Comparison of ENCODE assay signal across 9 cellular contexts in the genomic region with DNA sequence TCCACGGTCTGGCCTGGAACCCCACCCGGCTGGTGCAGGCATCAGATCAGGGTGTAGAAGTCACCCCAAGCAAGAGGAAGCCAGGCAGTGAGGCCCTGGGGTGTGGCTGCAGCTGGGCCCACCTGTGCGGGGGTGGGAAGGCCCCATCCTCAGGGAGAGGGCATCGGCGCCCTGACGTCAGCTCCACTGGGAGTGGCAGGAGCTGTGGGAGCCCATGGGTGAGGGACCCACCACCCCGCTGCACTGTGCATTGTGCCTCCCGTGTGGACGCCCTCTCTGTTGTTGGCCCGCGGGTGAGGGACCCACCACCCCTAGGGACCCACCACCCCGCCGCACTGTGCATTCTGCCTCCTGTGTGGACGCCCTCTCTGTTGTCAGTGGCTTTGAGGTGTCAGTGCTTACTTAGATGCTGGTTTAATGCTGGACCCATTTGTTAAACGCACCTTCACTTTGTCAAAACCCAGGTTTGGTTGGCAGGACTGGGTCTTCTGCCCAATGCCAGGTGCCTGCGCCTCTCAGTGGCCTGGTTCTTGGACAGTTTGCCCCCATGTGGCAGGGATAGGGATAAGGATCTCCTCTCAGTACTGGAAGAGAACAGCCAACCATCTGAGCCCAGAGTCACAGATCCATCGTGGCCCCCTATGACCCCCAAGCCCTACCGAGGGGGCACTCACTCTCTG. TPM values are rescaled to one million over a fixed set of nuclear protein-coding genes. Genes with fewer than 3 reads are reported as not detected.
DNase-seq lines count a peak whose midpoint lies in the region; ATAC-seq and TF ChIP-seq lines count a peak whose summit lies in the region.
"Had no signal": no experiment of that assay in that cellular context is flagged by ENCODE, and none has a peak within 500 bp of the region (broad histone marks: within the 10 kb centered on the region; RNA-seq: fewer than 3 reads in every experiment).

No MANE protein-coding gene starts in this region.

- H3K27ac ChIP-seq in fibroblast of lung (ENCODE audit: insufficient read depth, low read length) (no peak overlapping the region), tibial artery (no peak overlapping the region)

- H4K20me1 ChIP-seq in fibroblast of lung (ENCODE audit: control insufficient read depth, extremely low read depth, insufficient read depth, low read length) = no peaks in the 10 kb centered on the region

- H3K4me3 Mint-ChIP-seq in activated T-cell treated with anti-CD3 and anti-CD28 coated beads, Interleukin-2, amount 50 U/mL, for 24 hours = no peak overlapping the region
- H3K4me3 Mint-ChIP-seq: dendritic cell treated with granulocyte-macrophage colony-stimulating factor and Interleukin-4, amounts not matched to agents 40 ng/mL and 50 ng/mL, for 4 days had no signal

- no peaks in the 10 kb centered on the region for H3K79me2 ChIP-seq in fibroblast of lung (ENCODE audit: control insufficient read depth, insufficient read depth, low read length)

- peaks cover 21% of the 10 kb centered on the region for H3K36me3 ChIP-seq in fibroblast of lung (ENCODE audit: control insufficient read depth, insufficient read depth, low read length)
- H3K36me3 ChIP-seq in tibial artery = no peaks in the 10 kb centered on the region

- H3K9ac ChIP-seq in fibroblast of lung (ENCODE audit: insufficient read depth, low read length) = no peak overlapping the region

- H3K9me3 Mint-ChIP-seq in activated T-cell treated with anti-CD3 and anti-CD28 coated beads, Interleukin-2, amount 50 U/mL, for 24 hours = no peaks in the 10 kb centered on the region
- H3K9me3 Mint-ChIP-seq: dendritic cell treated with granulocyte-macrophage colony-stimulating factor and Interleukin-4, amounts not matched to agents 40 ng/mL and 50 ng/mL, for 4 days had no signal

- no peak overlapping the region for H3K4me3 ChIP-seq in fibroblast of lung (replicated peaks in 1 of 4; ENCODE audit: control extremely low read depth in 1 of 4, insufficient read depth in 1 of 4, low read depth in 3 of 4, low read length in 4 of 4)
- no peak overlapping the region for H3K4me3 ChIP-seq in tibial artery

- peaks cover 3% of the 10 kb centered on the region for H3K27me3 Mint-ChIP-seq in activated T-cell treated with anti-CD3 and anti-CD28 coated beads, Interleukin-2, amount 50 U/mL, for 24 hours
- H3K27me3 Mint-ChIP-seq: dendritic cell treated with granulocyte-macrophage colony-stimulating factor and Interleukin-4, amounts not matched to agents 40 ng/mL and 50 ng/mL, for 4 days had no signal

- H3K36me3 Mint-ChIP-seq in activated T-cell treated with anti-CD3 and anti-CD28 coated beads, Interleukin-2, amount 50 U/mL, for 24 hours (ENCODE audit: low read depth) = peaks cover 2% of the 10 kb centered on the region

- peaks cover 1% of the 10 kb centered on the region for H3K4me1 Mint-ChIP-seq in activated T-cell treated with anti-CD3 and anti-CD28 coated beads, Interleukin-2, amount 50 U/mL, for 24 hours (ENCODE audit: low read depth)

- H2AFZ ChIP-seq in fibroblast of lung (ENCODE audit: low read length) = no peak overlapping the region

- H3K9me3 ChIP-seq in fibroblast of lung (ENCODE audit: control insufficient read depth, insufficient read depth, low read depth, low read length) (no peaks in the 10 kb centered on the region), tibial artery (no peaks in the 10 kb centered on the region)

- no peak overlapping the region for H3K27ac Mint-ChIP-seq in activated T-cell treated with anti-CD3 and anti-CD28 coated beads, Interleukin-2, amount 50 U/mL, for 24 hours
- H3K27ac Mint-ChIP-seq: dendritic cell treated with granulocyte-macrophage colony-stimulating factor and Interleukin-4, amounts not matched to agents 40 ng/mL and 50 ng/mL, for 4 days had no signal

- H3K4me2 ChIP-seq in fibroblast of lung (ENCODE audit: extremely low read depth, insufficient read depth, low read length) = no peak overlapping the region

- peaks cover 5% of the 10 kb centered on the region for H3K4me1 ChIP-seq in fibroblast of lung (ENCODE audit: control insufficient read depth, extremely low read depth, insufficient read depth, low read length)
- no peaks in the 10 kb centered on the region for H3K4me1 ChIP-seq in tibial artery

- no peak for ATAC-seq in GM21390 (IDR thresholded peaks at IDR 0.05; ENCODE audit: unreplicated experiment)

- no peaks in the 10 kb centered on the region for H3K27me3 ChIP-seq in fibroblast of lung (ENCODE audit: control insufficient read depth, insufficient read depth, low read length)
- peaks cover 0 to 59% of the 10 kb centered on the region in 2 donors for H3K27me3 ChIP-seq in tibial artery

- TF ChIP-seq CTCF in fibroblast of lung (conservative IDR thresholded peaks at IDR 0.05 in 1 of 2, IDR thresholded peaks at IDR 0.05 in 1 of 2; ENCODE audit: low read depth in 1 of 2, low read length in 2 of 2) (peak; percentile 35 to 62), tibial artery (IDR thresholded peaks at IDR 0.05) (no peak)

- intact Hi-C loops in tibial artery (cut with DNase I; ENCODE audit: low total_unique reads) = no loop called here

- peak; percentile 32 for DNase-seq in activated T-cell treated with anti-CD3 and anti-CD28 coated beads, Interleukin-2, amount 50 U/mL, for 24 hours
- DNase-seq in activated T-cell treated with anti-CD3 and anti-CD28 coated beads, Interleukin-2, amount 50 U/mL, for 1 hour = no peak
- DNase-seq in NCI-H748 treated with DMSO at 0.1 percent for 48 hours (lab: John Stamatoyannopoulos, UW) (peak; percentile 43), fibroblast of lung (ENCODE audit: low read depth in 2 of 2) (peak in 1 of 2 donors; percentile 40), tibial artery (peak; percentile 13 to 53), hypothalamus (lab: John Stamatoyannopoulos, UW) (no peak)
- no peak for DNase-seq in stimulated activated naive CD4-positive, alpha-beta T cell treated with Interleukin-2 at 50 U/mL for 16 hours (lab: John Stamatoyannopoulos, UW)

RNA-seq across cellular contexts. Expression of a gene that starts 6.9 kb away (rescaled TPM):
- total RNA-seq in fibroblast of lung = 34.5 and 36.5 TPM in 2 replicates
- 19.9 and 24.3 TPM in 2 replicates for polyA plus RNA-seq in fibroblast of lung
- 36.3 and 49.1 TPM in 2 replicates for polyA plus RNA-seq in fibroblast of lung (2012)
- 38.8 and 41.0 TPM in 2 replicates for polyA minus RNA-seq in fibroblast of lung (ENCODE audit: low replicate concordance)

Comparison
In these comparisons a context has a peak if more than half of its experiments do, and no peak if none do; other contexts are left out.
1. DNase-seq: peak in activated T-cell treated with anti-CD3 and anti-CD28 coated beads, Interleukin-2, amount 50 U/mL, for 24 hours (single experiment), NCI-H748 treated with DMSO at 0.1 percent for 48 hours (single experiment) and tibial artery (2 of 2); none in activated T-cell treated with anti-CD3 and anti-CD28 coated beads, Interleukin-2, amount 50 U/mL, for 1 hour (single experiment), hypothalamus (0 of 51) and stimulated activated naive CD4-positive, alpha-beta T cell treated with Interleukin-2 at 50 U/mL for 16 hours (single experiment).
2. CTCF ChIP-seq: peak in fibroblast of lung (2 of 2); none in tibial artery (0 of 2).